Comparison of ENCODE assay signal across 10 cellular contexts in genomic region chr12:108853426-108853825, GRCh38. TPM values are rescaled to one million over a fixed set of nuclear protein-coding genes. Genes with fewer than 3 reads are reported as not detected.
DNase-seq lines count a peak whose midpoint lies in the region; ATAC-seq, FAIRE-seq and TF ChIP-seq lines count a peak whose summit lies in the region.
"Had no signal": no experiment of that assay in that cellular context is flagged by ENCODE, and none has a peak within 500 bp of the region (broad histone marks: within the 10 kb centered on the region; RNA-seq: fewer than 3 reads in every experiment).

No MANE protein-coding gene starts in this region.

- no peak for ATAC-seq in activated B cell treated with CpG ODN at 0.5 μM for 24 hours (ENCODE audit: low read depth)
- ATAC-seq in HG02970 (IDR thresholded peaks at IDR 0.05; ENCODE audit: low FRiP score, unreplicated experiment) = no peak
- no peak for ATAC-seq in HG03565 (IDR thresholded peaks at IDR 0.05; ENCODE audit: unreplicated experiment)

- no peak for TF ChIP-seq POLR2A in GM12891 (IDR thresholded peaks at IDR 0.05; ENCODE audit: low read depth, low read length)

- H3K9me3 ChIP-seq in Caco-2 = no peaks in the 10 kb centered on the region
- H3K9me3 ChIP-seq: neutrophil had no signal

- POLR2A ChIA-PET in Caco-2 (lab: Charles Lee) = no interaction called here
- POLR2A ChIA-PET in activated B cell treated with CpG ODN at 0.5 μM for 24 hours (lab: Charles Lee) = interaction anchor here (1.1 kb wide), 1 partner anchor 9 kb away, joined by 22 read pairs; no protein-coding TSS in a partner anchor

- no peak for FAIRE-seq in GM12891 (lab: Jason Lieb, UNC)

- H3K36me3 Mint-ChIP-seq in Caco-2 (ENCODE audit: insufficient read depth, unreplicated experiment) (peaks cover 56% of the 10 kb centered on the region), activated B cell treated with CpG ODN at 0.5 μM for 24 hours (ENCODE audit: low read depth) (peaks cover 22% of the 10 kb centered on the region)

- H3K4me3 ChIP-seq in Caco-2 (ENCODE audit: low read depth, low read length) (no peak overlapping the region), fibroblast of the aortic adventitia (ENCODE audit: low read depth, low read length) (peak overlapping the region; percentile 46), skin epidermis (no peak overlapping the region)

- DNase-seq in Caco-2 (no peak), activated B cell treated with CpG ODN at 0.5 μM for 24 hours (no peak), fibroblast of the aortic adventitia (ENCODE audit: low read depth) (no peak), GM12891 (ENCODE audit: insufficient read length, low spot score) (no peak)
- DNase-seq in activated effector memory CD4-positive, alpha-beta T cell treated with Interleukin-2 at 50 U/mL for 16 hours = no peak
- DNase-seq: NCI-H1105 had no signal

- H3K27ac ChIP-seq in skin epidermis = peak overlapping the region in 18 of 21 experiments; percentile 20 to 94 (median 62)

- H3K27me3 Mint-ChIP-seq in Caco-2 (ENCODE audit: insufficient read depth, unreplicated experiment) = no peaks in the 10 kb centered on the region
- no peaks in the 10 kb centered on the region for H3K27me3 Mint-ChIP-seq in activated B cell treated with CpG ODN at 0.5 μM for 24 hours

- CTCF ChIA-PET in Caco-2 (lab: Charles Lee) = no interaction called here
- CTCF ChIA-PET in activated B cell treated with CpG ODN at 0.5 μM for 24 hours (lab: Charles Lee) = interaction anchor here (0.7 kb wide), 1 partner anchor 31 kb away, joined by 3 read pairs; no protein-coding TSS in a partner anchor

- H3K4me1 Mint-ChIP-seq in Caco-2 (ENCODE audit: low read depth, unreplicated experiment) = peaks cover 23% of the 10 kb centered on the region
- peaks cover 44% of the 10 kb centered on the region for H3K4me1 Mint-ChIP-seq in activated B cell treated with CpG ODN at 0.5 μM for 24 hours

- H3K36me3 ChIP-seq in Caco-2 (ENCODE audit: control insufficient read depth, insufficient read depth, low read length) = 0 out of 2 replicates have a peak, but pooled peaks cover 2% of the 10 kb centered on the region

- no peaks in the 10 kb centered on the region for H3K27me3 ChIP-seq in Caco-2 (replicated peaks; ENCODE audit: control insufficient read depth, insufficient read depth, low read length)
- H3K27me3 ChIP-seq: neutrophil had no signal

- TF ChIP-seq CTCF in Caco-2 (IDR thresholded peaks at IDR 0.05; ENCODE audit: insufficient read depth in 1 of 2, low read depth in 1 of 2, low read length in 1 of 2, severe bottlenecking in 1 of 2, unreplicated experiment in 1 of 2) = no peak
- TF ChIP-seq CTCF in activated B cell treated with CpG ODN at 0.5 μM for 24 hours (IDR thresholded peaks at IDR 0.05) = no peak
- no peak for TF ChIP-seq CTCF in fibroblast of the aortic adventitia (IDR thresholded peaks at IDR 0.05; ENCODE audit: insufficient read depth, low read length)

- no peaks in the 10 kb centered on the region for H3K9me3 Mint-ChIP-seq in Caco-2 (ENCODE audit: unreplicated experiment)
- no peaks in the 10 kb centered on the region for H3K9me3 Mint-ChIP-seq in activated B cell treated with CpG ODN at 0.5 μM for 24 hours

- no TSS peak for BruUV-seq in Caco-2 (replicated peaks; lab: Mats Ljungman, UMichigan)

- H3K4me1 ChIP-seq in Caco-2 = peaks cover 10% of the 10 kb centered on the region

- intact Hi-C loops in Caco-2 (cut with micrococcal nuclease; ENCODE audit: unreplicated experiment) = no loop called here
- intact Hi-C loops in activated B cell treated with CpG ODN at 0.5 μM for 24 hours (cut with micrococcal nuclease) = no loop called here

- H3K27ac Mint-ChIP-seq in Caco-2 (ENCODE audit: unreplicated experiment) (peak overlapping the region; percentile 30), activated B cell treated with CpG ODN at 0.5 μM for 24 hours (peak overlapping the region; percentile 5)

- H3K4me3 Mint-ChIP-seq in Caco-2 (ENCODE audit: unreplicated experiment) (no peak overlapping the region), activated B cell treated with CpG ODN at 0.5 μM for 24 hours (no peak overlapping the region)

TF ChIP-seq in GM12891, 5 proteins besides CTCF, POLR2A, EP300 and RAD21:
- TF ChIP-seq SPI1 (IDR thresholded peaks at IDR 0.05; ENCODE audit: low read depth, low read length) (no peak), POLR2AphosphoS5 (IDR thresholded peaks at IDR 0.05; ENCODE audit: low read depth, low read length) (no peak), TAF1 (IDR thresholded peaks at IDR 0.05; ENCODE audit: low read depth, low read length) (no peak), PAX5 (IDR thresholded peaks at IDR 0.05; ENCODE audit: insufficient read depth, low read length, severe bottlenecking) (no peak), POU2F2 (IDR thresholded peaks at IDR 0.05; ENCODE audit: low read depth, low read length) (no peak)

RNA-seq across cellular contexts. Expression of gene SSH1, which starts 4.0 kb away (rescaled TPM):
- 26.0 and 27.7 TPM in 2 replicates for total RNA-seq in Caco-2 (2022)
- total RNA-seq in activated B cell treated with CpG ODN at 0.5 μM for 24 hours = 19.8 and 21.4 TPM in 2 replicates
- total RNA-seq in fibroblast of the aortic adventitia (ENCODE audit: low replicate concordance) = 8.7 and 31.6 TPM in 2 replicates
- 10.2 TPM for polyA plus RNA-seq in GM12891 (2012; ENCODE audit: low read depth, missing spikeins)

RNA-seq across cellular contexts. Expression of gene DAO, which starts 26.5 kb away (rescaled TPM):
- not detected in 2 replicates for total RNA-seq in Caco-2 (2022)
- total RNA-seq in activated B cell treated with CpG ODN at 0.5 μM for 24 hours = not detected in 2 replicates
- total RNA-seq in fibroblast of the aortic adventitia (ENCODE audit: low replicate concordance) = not detected in 2 replicates
- polyA plus RNA-seq in GM12891 (2012; ENCODE audit: low read depth, missing spikeins) = not detected
